Comparison of ENCODE assay signal across 11 cellular contexts in genomic region chr10:3330687-3331086, GRCh38.
DNase-seq lines count a peak whose midpoint lies in the region; ATAC-seq and TF ChIP-seq lines count a peak whose summit lies in the region.
"Had no signal": no experiment of that assay in that cellular context is flagged by ENCODE, and none has a peak within 500 bp of the region (broad histone marks: within the 10 kb centered on the region; RNA-seq: fewer than 3 reads in every experiment).

No MANE protein-coding gene starts in this region.

- H3K9me3 ChIP-seq in SK-N-SH (no peaks in the 10 kb centered on the region), smooth muscle cell (replicated peaks; ENCODE audit: low read depth) (no peaks in the 10 kb centered on the region), A673 (ENCODE audit: low read depth, low read length, poor library complexity, severe bottlenecking) (no peaks in the 10 kb centered on the region)

- no peak for TF ChIP-seq RAD21 in SK-N-SH (IDR thresholded peaks at IDR 0.05; ENCODE audit: low read length)

- POLR2A ChIA-PET in SK-N-SH (lab: Yijun Ruan, JAX): no interaction called here
- POLR2A ChIA-PET in A673 (lab: Charles Lee; ENCODE audit: low non-redundant PET): no interaction called here

- ATAC-seq in GM21528 (IDR thresholded peaks at IDR 0.05; ENCODE audit: low FRiP score, unreplicated experiment): no peak

- H3K4me2 ChIP-seq in SK-N-SH: no peak overlapping the region
- H3K4me2 ChIP-seq in smooth muscle cell: peak overlapping the region; percentile 55

- CTCF ChIA-PET in SK-N-SH (lab: Yijun Ruan, JAX) (no interaction called here), A673 (lab: Charles Lee) (no interaction called here)

- H3K27me3 ChIP-seq in SK-N-SH (ENCODE audit: insufficient read depth) (no peaks in the 10 kb centered on the region), smooth muscle cell (ENCODE audit: low read depth) (no peaks in the 10 kb centered on the region), A673 (replicated peaks; ENCODE audit: insufficient read depth, low read depth, low read length, poor library complexity) (no peaks in the 10 kb centered on the region)

- H3K4me1 ChIP-seq in SK-N-SH (ENCODE audit: control insufficient read depth in 1 of 2, insufficient read depth in 2 of 2, low read depth in 1 of 2, low read length in 1 of 2) (no peaks in the 10 kb centered on the region; a peak in 1 of 4 replicates), smooth muscle cell (ENCODE audit: low read depth) (peaks cover 5% of the 10 kb centered on the region), A673 (ENCODE audit: insufficient read depth, low read length, poor library complexity, severe bottlenecking) (no peaks in the 10 kb centered on the region)
- H3K4me1 ChIP-seq: parathyroid adenoma had no signal

- H3K9ac ChIP-seq in SK-N-SH (no peak overlapping the region), smooth muscle cell (ENCODE audit: low read depth) (no peak overlapping the region)
- H3K9ac ChIP-seq: parathyroid adenoma had no signal

- peak; percentile 50 for DNase-seq in H4 (ENCODE audit: low spot score)
- no peak for DNase-seq in SK-N-SH
- DNase-seq in fibroblast of villous mesenchyme (ENCODE audit: low read depth): peak; percentile 85
- no peak for DNase-seq in smooth muscle cell (lab: John Stamatoyannopoulos, UW; ENCODE audit: unreplicated experiment)
- no peak for DNase-seq in A673 (ENCODE audit: low spot score)
- DNase-seq in activated CD4-positive, CD25-positive, alpha-beta regulatory T cell (lab: John Stamatoyannopoulos, UW): no peak
- no peak for DNase-seq in Ammon's horn (ENCODE audit: low spot score)
- DNase-seq: NCI-H2171 treated with DMSO at 0.1 percent for 48 hours, SW 1271 had no signal

- no TSS peak for BruUV-seq in A673 (replicated peaks; lab: Mats Ljungman, UMichigan)

- H3K4me3 ChIP-seq in SK-N-SH (ENCODE audit: low read depth in 2 of 2, low read length in 1 of 2) (no peak overlapping the region), fibroblast of villous mesenchyme (ENCODE audit: low read depth, low read length) (no peak overlapping the region), smooth muscle cell (no peak overlapping the region), A673 (ENCODE audit: low read depth, low read length, poor library complexity, severe bottlenecking) (no peak overlapping the region)

- intact Hi-C loops in A673 (cut with micrococcal nuclease; ENCODE audit: unreplicated experiment): no loop called here

- H3F3A ChIP-seq in SK-N-SH (replicated peaks; ENCODE audit: insufficient read depth) (no peaks in the 10 kb centered on the region), smooth muscle cell (ENCODE audit: low read depth) (no peaks in the 10 kb centered on the region)

- H3K79me2 ChIP-seq in SK-N-SH (ENCODE audit: insufficient read depth) (no peaks in the 10 kb centered on the region), smooth muscle cell (ENCODE audit: low read depth) (no peaks in the 10 kb centered on the region)
- H3K79me2 ChIP-seq: parathyroid adenoma had no signal

- no peaks in the 10 kb centered on the region for H4K20me1 ChIP-seq in SK-N-SH (ENCODE audit: insufficient read depth)
- H4K20me1 ChIP-seq in smooth muscle cell (ENCODE audit: low read depth): no peaks in the 10 kb centered on the region

- no peak overlapping the region for H2AFZ ChIP-seq in SK-N-SH (ENCODE audit: low read depth)
- H2AFZ ChIP-seq in smooth muscle cell (ENCODE audit: low read depth): no peak overlapping the region
- H2AFZ ChIP-seq: parathyroid adenoma had no signal

- H3K27ac ChIP-seq in SK-N-SH (ENCODE audit: low read depth in 2 of 2, low read length in 1 of 2) (no peak overlapping the region), smooth muscle cell (ENCODE audit: low read depth) (no peak overlapping the region), A673 (ENCODE audit: low read depth, low read length, poor library complexity, severe bottlenecking) (no peak overlapping the region)
- H3K27ac ChIP-seq: parathyroid adenoma had no signal

- H3K36me3 ChIP-seq in SK-N-SH (replicated peaks in 1 of 2; ENCODE audit: control insufficient read depth in 1 of 2, insufficient read depth in 2 of 2, low read length in 1 of 2) (no peaks in the 10 kb centered on the region), smooth muscle cell (ENCODE audit: low read depth) (no peaks in the 10 kb centered on the region), A673 (ENCODE audit: insufficient read depth, low read length, poor library complexity, severe bottlenecking) (no peaks in the 10 kb centered on the region)

- no peak for TF ChIP-seq EP300 in SK-N-SH (IDR thresholded peaks at IDR 0.05; ENCODE audit: borderline replicate concordance in 1 of 2, low read depth in 1 of 2, low read length in 1 of 2)

- no peaks in the 10 kb centered on the region for H3K9me2 ChIP-seq in SK-N-SH

- WGBS in SK-N-SH (ENCODE audit: low lambda C conversion rate): 42% methylated on average over 5 of the region's 7 CpGs
- 15% methylated on average over 7 of the region's 7 CpGs for WGBS in smooth muscle cell (ENCODE audit: low lambda C conversion rate)

- TF ChIP-seq CTCF in SK-N-SH (IDR thresholded peaks at IDR 0.05): no peak
- TF ChIP-seq CTCF in fibroblast of villous mesenchyme (IDR thresholded peaks at IDR 0.05; ENCODE audit: insufficient read depth, low read depth, low read length): no peak
- no peak for TF ChIP-seq CTCF in smooth muscle cell (IDR thresholded peaks at IDR 0.05; ENCODE audit: borderline replicate concordance, insufficient read depth, poor library complexity, severe bottlenecking)
- TF ChIP-seq CTCF in A673 (conservative IDR thresholded peaks at IDR 0.05; ENCODE audit: low read depth, low read length): no peak

TF ChIP-seq in SK-N-SH, 30 proteins besides CTCF, POLR2A, EP300 and RAD21:
- peak; percentile 16; the same call in 1 of the 2 replicates for TF ChIP-seq FOSL2 (IDR thresholded peaks at IDR 0.05; ENCODE audit: borderline replicate concordance, low read depth)
- no peak for TF ChIP-seq MAX (IDR thresholded peaks at IDR 0.05; ENCODE audit: low read depth)
- TF ChIP-seq GATA2 (CRISPR knock-in tag; IDR thresholded peaks at IDR 0.05): no peak

Comparison
In these comparisons a context has a peak if more than half of its experiments do, and no peak if none do; other contexts are left out.
1. DNase-seq: peak in H4 (single experiment) and fibroblast of villous mesenchyme (single experiment); none in SK-N-SH (single experiment), smooth muscle cell (single experiment), A673 (single experiment), activated CD4-positive, CD25-positive, alpha-beta regulatory T cell (0 of 4) and Ammon's horn (single experiment).